Comparison of ENCODE assay signal across 14 cellular contexts in genomic region chr6:56459030-56459805, GRCh38.
DNase-seq lines count a peak whose midpoint lies in the region; ATAC-seq and TF ChIP-seq lines count a peak whose summit lies in the region.
"Had no signal": no experiment of that assay in that cellular context is flagged by ENCODE, and none has a peak within 500 bp of the region (broad histone marks: within the 10 kb centered on the region; RNA-seq: fewer than 3 reads in every experiment).

No MANE protein-coding gene starts in this region.

- H3K36me3 Mint-ChIP-seq in activated CD4-positive, alpha-beta T cell treated with anti-CD3 and anti-CD28 coated beads for 36 hours (ENCODE audit: low read depth), result no peaks in the 10 kb centered on the region
- peaks cover 66% of the 10 kb centered on the region for H3K36me3 Mint-ChIP-seq in nephron (ENCODE audit: low read depth)
- H3K36me3 Mint-ChIP-seq: CD8-positive, alpha-beta T cell had no signal

- no peak overlapping the region for H3K4me3 Mint-ChIP-seq in activated CD4-positive, alpha-beta T cell treated with anti-CD3 and anti-CD28 coated beads for 36 hours
- H3K4me3 Mint-ChIP-seq in nephron, result no peak overlapping the region
- H3K4me3 Mint-ChIP-seq: CD14-positive monocyte; CD8-positive, alpha-beta T cell had no signal

- peaks cover 12% of the 10 kb centered on the region for H3K4me1 Mint-ChIP-seq in activated CD4-positive, alpha-beta T cell treated with anti-CD3 and anti-CD28 coated beads for 36 hours
- H3K4me1 Mint-ChIP-seq in nephron, result no peaks in the 10 kb centered on the region
- H3K4me1 Mint-ChIP-seq: CD14-positive monocyte had no signal

- no peak for ATAC-seq in activated CD4-positive, alpha-beta T cell treated with anti-CD3 and anti-CD28 coated beads for 36 hours
- ATAC-seq in GM21367 (IDR thresholded peaks at IDR 0.05; ENCODE audit: unreplicated experiment) (no peak), GM21723 (IDR thresholded peaks at IDR 0.05; ENCODE audit: unreplicated experiment) (no peak)
- ATAC-seq: CD8-positive, alpha-beta T cell; GM12878; K562 had no signal

- peak overlapping the region; percentile 48 for H3K27ac Mint-ChIP-seq in activated CD4-positive, alpha-beta T cell treated with anti-CD3 and anti-CD28 coated beads for 36 hours
- H3K27ac Mint-ChIP-seq in nephron, result peak overlapping the region in 2 of 3 experiments; percentile 21 to 90
- H3K27ac Mint-ChIP-seq: CD14-positive monocyte; CD8-positive, alpha-beta T cell had no signal

- intact Hi-C loops in activated CD4-positive, alpha-beta T cell treated with anti-CD3 and anti-CD28 coated beads for 36 hours (cut with DNase I, micrococcal nuclease), result loop anchor here in 1 of 2 experiments (5.0 kb wide), 1 partner anchor 133 kb away; no protein-coding TSS in a partner anchor

- CTCF ChIA-PET in activated CD4-positive, alpha-beta T cell treated with anti-CD3 and anti-CD28 coated beads for 36 hours (lab: Charles Lee), result no interaction called here

- H3K27me3 Mint-ChIP-seq in activated CD4-positive, alpha-beta T cell treated with anti-CD3 and anti-CD28 coated beads for 36 hours, result no peaks in the 10 kb centered on the region
- H3K27me3 Mint-ChIP-seq in nephron (ENCODE audit: low read depth), result no peaks in the 10 kb centered on the region

- no peak for DNase-seq in activated CD4-positive, alpha-beta T cell treated with anti-CD3 and anti-CD28 coated beads for 36 hours
- no peak for DNase-seq in activated CD4-positive, alpha-beta T cell treated with anti-CD3 and anti-CD28 coated beads, Interleukin-2, amount 50 U/mL, for 4 hours
- DNase-seq in epithelial cell of esophagus (ENCODE audit: low read depth), result peak; percentile 21
- no peak for DNase-seq in NK-92 (lab: John Stamatoyannopoulos, UW; ENCODE audit: unreplicated experiment)
- DNase-seq in GF-D8 (lab: John Stamatoyannopoulos, UW), result no peak
- DNase-seq: CD8-positive, alpha-beta T cell; COR-L47; HCEC 1CT had no signal

- H3K4me3 ChIP-seq in epithelial cell of esophagus (ENCODE audit: low read length), result no peak overlapping the region
- H3K4me3 ChIP-seq: GM12878, K562 had no signal

- POLR2A ChIA-PET in activated CD4-positive, alpha-beta T cell treated with anti-CD3 and anti-CD28 coated beads for 36 hours (lab: Charles Lee), result no interaction called here

- no peaks in the 10 kb centered on the region for H3K9me3 Mint-ChIP-seq in activated CD4-positive, alpha-beta T cell treated with anti-CD3 and anti-CD28 coated beads for 36 hours (ENCODE audit: low read depth)
- no peaks in the 10 kb centered on the region for H3K9me3 Mint-ChIP-seq in nephron
- H3K9me3 Mint-ChIP-seq: CD14-positive monocyte; CD8-positive, alpha-beta T cell had no signal

- TF ChIP-seq CTCF in epithelial cell of esophagus (IDR thresholded peaks at IDR 0.05; ENCODE audit: insufficient read depth, low read depth, low read length, missing control alignments), result no peak
- TF ChIP-seq CTCF in nephron (IDR thresholded peaks at IDR 0.05; ENCODE audit: unreplicated experiment in 3 of 3), result no peak
